15 cellular contexts compared by ENCODE assay signal in genomic region chr22:31125521-31126117, GRCh38. TPM values are rescaled to one million over a fixed set of nuclear protein-coding genes. Genes with fewer than 3 reads are reported as not detected.
DNase-seq lines count a peak whose midpoint lies in the region; TF ChIP-seq lines count a peak whose summit lies in the region.
"Had no signal": no experiment of that assay in that cellular context is flagged by ENCODE, and none has a peak within 500 bp of the region (broad histone marks: within the 10 kb centered on the region; RNA-seq: fewer than 3 reads in every experiment).

No MANE protein-coding gene starts in this region.

- H4K8ac ChIP-seq in mesenchymal stem cell (ENCODE audit: low read length): no peak overlapping the region

- CTCF ChIA-PET in activated CD4-positive, alpha-beta memory T cell treated with anti-CD3 and anti-CD28 coated beads for 36 hours (lab: Charles Lee): no interaction called here
- CTCF ChIA-PET in OCI-LY7 (lab: Charles Lee; ENCODE audit: unreplicated experiment): no interaction called here

- H3K4me3 Mint-ChIP-seq in chondrocyte (ENCODE audit: unreplicated experiment): no peak overlapping the region
- H3K4me3 Mint-ChIP-seq in activated CD4-positive, alpha-beta memory T cell treated with anti-CD3 and anti-CD28 coated beads for 36 hours: no peak overlapping the region
- H3K4me3 Mint-ChIP-seq: CD8-positive, alpha-beta T cell had no signal

- H3K27me3 Mint-ChIP-seq in chondrocyte (ENCODE audit: low read depth): no peaks in the 10 kb centered on the region
- H3K27me3 Mint-ChIP-seq in activated CD4-positive, alpha-beta memory T cell treated with anti-CD3 and anti-CD28 coated beads for 36 hours: peaks cover 3% of the 10 kb centered on the region

- H3K79me2 ChIP-seq in OCI-LY7 (ENCODE audit: insufficient read depth, low read depth, low read length): no peaks in the 10 kb centered on the region

- no peaks in the 10 kb centered on the region for H3K79me1 ChIP-seq in mesenchymal stem cell (replicated peaks; ENCODE audit: low read length, poor library complexity, severe bottlenecking)

- no peaks in the 10 kb centered on the region for H3K27me3 ChIP-seq in BLaER1 treated with 17β-estradiol and CSF1 and Interleukin-3, amounts not matched to agents 10 nM and 100 nM
- peaks cover 4 to 56% of the 10 kb centered on the region in 2 experiments for H3K27me3 ChIP-seq in mesenchymal stem cell (ENCODE audit: control insufficient read depth in 1 of 2, insufficient read depth in 1 of 2, low read length in 2 of 2)
- H3K27me3 ChIP-seq: BE2C had no signal

- no peak overlapping the region for H3K4me3 ChIP-seq in BLaER1 treated with 17β-estradiol and CSF1 and Interleukin-3, amounts not matched to agents 10 nM and 100 nM
- no peak overlapping the region for H3K4me3 ChIP-seq in mesenchymal stem cell (ENCODE audit: insufficient read depth in 1 of 2, low read depth in 1 of 2, low read length in 2 of 2)
- H3K4me3 ChIP-seq in OCI-LY7 (ENCODE audit: low read depth, low read length, poor library complexity, severe bottlenecking): no peak overlapping the region

- H4K91ac ChIP-seq in mesenchymal stem cell (ENCODE audit: low read length): no peak overlapping the region

- no peak overlapping the region for H3K23ac ChIP-seq in mesenchymal stem cell (ENCODE audit: low read length in 2 of 2)

- peaks cover 4 to 25% (median 22%) of the 10 kb centered on the region in 10 experiments; a peak in 17 of 20 replicates for H3K4me1 ChIP-seq in BLaER1 treated with 17β-estradiol and CSF1 and Interleukin-3, amounts not matched to agents 10 nM and 100 nM
- H3K4me1 ChIP-seq in mesenchymal stem cell (ENCODE audit: control insufficient read depth, insufficient read depth, low read depth, low read length): peaks cover 17% of the 10 kb centered on the region
- peaks cover 8% of the 10 kb centered on the region for H3K4me1 ChIP-seq in OCI-LY7 (ENCODE audit: insufficient read depth, low read length, poor library complexity, severe bottlenecking)

- TF ChIP-seq CTCF in chondrocyte (IDR thresholded peaks at IDR 0.05) (no peak), OCI-LY7 (conservative IDR thresholded peaks at IDR 0.05; ENCODE audit: low read length) (no peak)

- BruUV-seq in OCI-LY7 (replicated peaks; lab: Mats Ljungman, UMichigan): no TSS peak

- H3K27ac Mint-ChIP-seq in chondrocyte (ENCODE audit: unreplicated experiment): no peak overlapping the region
- no peak overlapping the region for H3K27ac Mint-ChIP-seq in activated CD4-positive, alpha-beta memory T cell treated with anti-CD3 and anti-CD28 coated beads for 36 hours
- H3K27ac Mint-ChIP-seq: CD8-positive, alpha-beta T cell had no signal

- no peak overlapping the region for H2AK5ac ChIP-seq in mesenchymal stem cell (ENCODE audit: low read length, severe bottlenecking)

- H2AFZ ChIP-seq in mesenchymal stem cell (ENCODE audit: low read depth, low read length) (no peak overlapping the region), OCI-LY7 (ENCODE audit: low read length) (no peak overlapping the region)

- POLR2A ChIA-PET in activated CD4-positive, alpha-beta memory T cell treated with anti-CD3 and anti-CD28 coated beads for 36 hours (lab: Charles Lee): no interaction called here
- POLR2A ChIA-PET in OCI-LY7 (lab: Charles Lee): interaction anchor here (0.5 kb wide), 1 partner anchor 104 kb away, joined by 3 read pairs; no protein-coding TSS in a partner anchor

- H2BK12ac ChIP-seq in mesenchymal stem cell (ENCODE audit: low read length in 2 of 2): no peak overlapping the region

- H3K4ac ChIP-seq in mesenchymal stem cell (ENCODE audit: low read depth in 1 of 2, low read length in 2 of 2): no peak overlapping the region

- 81% methylated on average over 12 of the region's 12 CpGs for WGBS in mesenchymal stem cell

- no peaks in the 10 kb centered on the region for H3K36me3 Mint-ChIP-seq in chondrocyte (ENCODE audit: low read depth)
- H3K36me3 Mint-ChIP-seq in activated CD4-positive, alpha-beta memory T cell treated with anti-CD3 and anti-CD28 coated beads for 36 hours: no peaks in the 10 kb centered on the region
- H3K36me3 Mint-ChIP-seq: CD8-positive, alpha-beta T cell had no signal

- peaks cover 14% of the 10 kb centered on the region for H3K4me1 Mint-ChIP-seq in chondrocyte (ENCODE audit: low read depth)
- H3K4me1 Mint-ChIP-seq in activated CD4-positive, alpha-beta memory T cell treated with anti-CD3 and anti-CD28 coated beads for 36 hours (ENCODE audit: low read depth): no peaks in the 10 kb centered on the region

- peak overlapping the region; percentile 33 for H2BK15ac ChIP-seq in mesenchymal stem cell (ENCODE audit: low read depth, poor library complexity, severe bottlenecking)

- H2BK120ac ChIP-seq in mesenchymal stem cell (ENCODE audit: low read depth, low read length): no peak overlapping the region

- peak overlapping the region in 2 of 11 experiments; percentile 8 to 10; a peak in 1 of 22 replicates for H3K9ac ChIP-seq in BLaER1 treated with 17β-estradiol and CSF1 and Interleukin-3, amounts not matched to agents 10 nM and 100 nM
- no peak overlapping the region for H3K9ac ChIP-seq in mesenchymal stem cell (ENCODE audit: low read length)
- H3K9ac ChIP-seq: KMS-11 had no signal

- H3K9me3 ChIP-seq in BLaER1 treated with 17β-estradiol and CSF1 and Interleukin-3, amounts not matched to agents 10 nM and 100 nM (replicated peaks in 1 of 11): no peaks in the 10 kb centered on the region
- H3K9me3 ChIP-seq in mesenchymal stem cell (ENCODE audit: control insufficient read depth, low read length) (no peaks in the 10 kb centered on the region), OCI-LY7 (ENCODE audit: low read length) (no peaks in the 10 kb centered on the region)
- H3K9me3 ChIP-seq: BE2C had no signal

- intact Hi-C loops in activated CD4-positive, alpha-beta memory T cell treated with anti-CD3 and anti-CD28 coated beads for 36 hours (cut with micrococcal nuclease): no loop called here
- intact Hi-C loops in OCI-LY7 (cut with micrococcal nuclease; ENCODE audit: unreplicated experiment): no loop called here

- no peak overlapping the region for H3K14ac ChIP-seq in mesenchymal stem cell (ENCODE audit: low read length in 2 of 2)

- no peak overlapping the region for H3K18ac ChIP-seq in mesenchymal stem cell (ENCODE audit: low read depth in 1 of 2, low read length in 2 of 2)

- no peaks in the 10 kb centered on the region for H3K36me3 ChIP-seq in BLaER1 treated with 17β-estradiol and CSF1 and Interleukin-3, amounts not matched to agents 10 nM and 100 nM
- H3K36me3 ChIP-seq in mesenchymal stem cell (ENCODE audit: control insufficient read depth in 1 of 2, insufficient read depth in 2 of 2, low read depth in 1 of 2, low read length in 2 of 2) (peaks cover 0 to 3% of the 10 kb centered on the region in 2 experiments), OCI-LY7 (ENCODE audit: insufficient read depth, low read length) (no peaks in the 10 kb centered on the region)
- H3K36me3 ChIP-seq: BE2C had no signal

- no peak overlapping the region for H3K27ac ChIP-seq in BLaER1 treated with 17β-estradiol and CSF1 and Interleukin-3, amounts not matched to agents 10 nM and 100 nM
- no peak overlapping the region for H3K27ac ChIP-seq in mesenchymal stem cell (ENCODE audit: low read length, poor library complexity, severe bottlenecking)
- H3K27ac ChIP-seq in OCI-LY7 (ENCODE audit: low read depth, low read length, poor library complexity, severe bottlenecking): no peak overlapping the region
- H3K27ac ChIP-seq: KMS-11 had no signal

- no peaks in the 10 kb centered on the region for H3K9me2 ChIP-seq in OCI-LY7 (ENCODE audit: insufficient read depth, low read length)

- no peak overlapping the region for H2BK5ac ChIP-seq in mesenchymal stem cell (ENCODE audit: low read depth, low read length, poor library complexity, severe bottlenecking)

- no peaks in the 10 kb centered on the region for H3K9me3 Mint-ChIP-seq in chondrocyte (ENCODE audit: low read depth)
- H3K9me3 Mint-ChIP-seq in activated CD4-positive, alpha-beta memory T cell treated with anti-CD3 and anti-CD28 coated beads for 36 hours: no peaks in the 10 kb centered on the region
- H3K9me3 Mint-ChIP-seq: CD8-positive, alpha-beta T cell had no signal

- H3K4me2 ChIP-seq in BLaER1 treated with 17β-estradiol and CSF1 and Interleukin-3, amounts not matched to agents 10 nM and 100 nM: peak overlapping the region in 8 of 11 experiments; percentile 57 to 82 (median 69); a peak in 16 of 22 replicates
- no peak overlapping the region for H3K4me2 ChIP-seq in mesenchymal stem cell (ENCODE audit: low read length, poor library complexity, severe bottlenecking)
- H3K4me2 ChIP-seq in OCI-LY7 (ENCODE audit: low read length): no peak overlapping the region
- H3K4me2 ChIP-seq: KMS-11 had no signal

- peak; percentile 68 for DNase-seq in chondrocyte (ENCODE audit: low spot score)
- DNase-seq in mesenchymal stem cell: no peak
- DNase-seq in stimulated activated CD4-positive, alpha-beta T cell treated with anti-CD3 and anti-CD28 coated beads, Interleukin-4, amount 100 ng/mL, for 24 hours: no peak
- DNase-seq in activated CD4-positive, alpha-beta memory T cell treated with anti-CD3 and anti-CD28 coated beads for 36 hours: no peak
- DNase-seq in OCI-LY7 (ENCODE audit: low spot score): no peak
- no peak for DNase-seq in GM19240 (ENCODE audit: insufficient read length, low spot score)
- DNase-seq: ACHN; Calu3; CD8-positive, alpha-beta T cell; GF-D8; HCEC 1CT had no signal

- H4K20me1 ChIP-seq in BLaER1 treated with 17β-estradiol and CSF1 and Interleukin-3, amounts not matched to agents 10 nM and 100 nM: no peaks in the 10 kb centered on the region
- no peaks in the 10 kb centered on the region for H4K20me1 ChIP-seq in OCI-LY7 (ENCODE audit: insufficient read depth, low read length)

RNA-seq across cellular contexts. Expression of gene INPP5J, which starts 2.9 kb away (rescaled TPM):
- total RNA-seq in chondrocyte (3.5 to 5.9 TPM (median 5.2 TPM) in 3 replicates), OCI-LY7 (2022) (7.0 and 7.5 TPM in 2 replicates)
- 2.2 TPM for polyA plus RNA-seq in mesenchymal stem cell (2013, experiment 1 of 2)
- 2.2 TPM for polyA plus RNA-seq in mesenchymal stem cell (2013, experiment 2 of 2)
- total RNA-seq in activated CD4-positive, alpha-beta memory T cell treated with anti-CD3 and anti-CD28 coated beads for 36 hours: under 1 TPM in 1 of 2 experiments, not detected in 1; 0.14 TPM
- not detected in 2 replicates for total RNA-seq in OCI-LY7 (2014; rRNA removed; shearing (Covaris generic))

RNA-seq across cellular contexts. Expression of gene PLA2G3, which starts 14.7 kb away (rescaled TPM):
- total RNA-seq in chondrocyte (0.07 to 0.13 TPM in 2 of 3 replicates, not detected in the other), OCI-LY7 (2022) (not detected in 2 replicates)
- polyA plus RNA-seq in mesenchymal stem cell (2013, experiment 1 of 2): 1.2 TPM
- 1.2 TPM for polyA plus RNA-seq in mesenchymal stem cell (2013, experiment 2 of 2)
- not detected for total RNA-seq in activated CD4-positive, alpha-beta memory T cell treated with anti-CD3 and anti-CD28 coated beads for 36 hours
- not detected in 2 replicates for total RNA-seq in OCI-LY7 (2014; rRNA removed; shearing (Covaris generic))
- total RNA-seq: Calu3; CD8-positive, alpha-beta T cell; HT-29 had no signal

RNA-seq across cellular contexts. Expression of gene SELENOM, which starts 18.3 kb away (rescaled TPM):
- total RNA-seq in chondrocyte (200 to 228 TPM (median 217 TPM) in 3 replicates), OCI-LY7 (2022) (0.55 and 1.8 TPM in 2 replicates)
- polyA plus RNA-seq in mesenchymal stem cell (2013, experiment 1 of 2): 278 TPM
- polyA plus RNA-seq in mesenchymal stem cell (2013, experiment 2 of 2): 285 TPM
- total RNA-seq in activated CD4-positive, alpha-beta memory T cell treated with anti-CD3 and anti-CD28 coated beads for 36 hours: 10 to 100 TPM; 14.1 to 14.3 TPM
- total RNA-seq in OCI-LY7 (2014; rRNA removed; shearing (Covaris generic)): 1.4 TPM in 1 of 2 replicates, not detected in the other
- total RNA-seq: Calu3 had no signal

RNA-seq across cellular contexts. Expression of gene RNF185, which starts 34.4 kb away (rescaled TPM):
- total RNA-seq in chondrocyte (28.6 to 36.9 TPM (median 35.8 TPM) in 3 replicates), OCI-LY7 (2022) (17.1 and 19.5 TPM in 2 replicates)
- 34.9 TPM for polyA plus RNA-seq in mesenchymal stem cell (2013, experiment 1 of 2)
- polyA plus RNA-seq in mesenchymal stem cell (2013, experiment 2 of 2): 35.2 TPM
- 10 to 100 TPM; 17.9 to 21.6 TPM for total RNA-seq in activated CD4-positive, alpha-beta memory T cell treated with anti-CD3 and anti-CD28 coated beads for 36 hours
- total RNA-seq in OCI-LY7 (2014; rRNA removed; shearing (Covaris generic)): 14.3 and 17.7 TPM in 2 replicates

RNA-seq across cellular contexts. Expression of gene SMTN, which starts 44.5 kb away (rescaled TPM):
- total RNA-seq in chondrocyte (37.9 to 58.1 TPM (median 47.2 TPM) in 3 replicates), OCI-LY7 (2022) (35.4 and 50.8 TPM in 2 replicates)
- 71.2 TPM for polyA plus RNA-seq in mesenchymal stem cell (2013, experiment 1 of 2)
- polyA plus RNA-seq in mesenchymal stem cell (2013, experiment 2 of 2): 67.2 TPM
- 10 to 100 TPM; 55.1 to 57.4 TPM for total RNA-seq in activated CD4-positive, alpha-beta memory T cell treated with anti-CD3 and anti-CD28 coated beads for 36 hours
- 13.5 and 16.9 TPM in 2 replicates for total RNA-seq in OCI-LY7 (2014; rRNA removed; shearing (Covaris generic))

Comparison
In these comparisons a context has a peak if more than half of its experiments do, and no peak if none do; other contexts are left out.
1. H3K4me2 ChIP-seq: peak in BLaER1 treated with 17β-estradiol and CSF1 and Interleukin-3, amounts not matched to agents 10 nM and 100 nM (8 of 11); none in mesenchymal stem cell (single experiment) and OCI-LY7 (single experiment).
2. RNA of gene SELENOM, which starts 18.3 kb away (total RNA-seq): 200 to 228 TPM in chondrocyte; 14.1 to 14.3 TPM in activated CD4-positive, alpha-beta memory T cell treated with anti-CD3 and anti-CD28 coated beads for 36 hours and 0.55 to 1.8 TPM in OCI-LY7; every median in the first group is over 10 times any median in the second.